In genomic region chr3:15064835-15065549, GRCh38 we compare ENCODE assay signal across 1 cellular context.
A peak's percentile ranks its signal among the peaks of the same experiment; 100 is the strongest.
TF ChIP-seq lines count a peak whose summit lies in the region.

Gene MRPS25, minus strand, starts transcription at chr3:15065315. Its CDS starts 121 bp downstream, at chr3:15065194.

TF ChIP-seq in HepG2, 621 proteins besides CTCF, POLR2A, EP300 and RAD21 (continued from another document and continues in another):
- TF ChIP-seq ZNF639 (CRISPR knock-in tag; conservative IDR thresholded peaks at IDR 0.05) (peak; percentile 66), CBX1 (IDR thresholded peaks at IDR 0.05; ENCODE audit: low read depth) (peak; percentile 37), ZNF83 (CRISPR knock-in tag; IDR thresholded peaks at IDR 0.05; ENCODE audit: borderline replicate concordance) (peak; percentile 71; the same call in 1 of the 2 replicates), SALL1 (CRISPR knock-in tag; IDR thresholded peaks at IDR 0.05) (peak; percentile 92), AFF4 (CRISPR knock-in tag; IDR thresholded peaks at IDR 0.05) (no peak), ZNF552 (CRISPR knock-in tag; IDR thresholded peaks at IDR 0.05; ENCODE audit: borderline replicate concordance) (peak; percentile 77; the same call in 1 of the 2 replicates), ZNF775 (CRISPR knock-in tag; IDR thresholded peaks at IDR 0.05; ENCODE audit: borderline replicate concordance) (peak; percentile 69; the same call in 1 of the 2 replicates), ZNF546 (CRISPR knock-in tag; conservative IDR thresholded peaks at IDR 0.05) (peak; percentile 87; the same call in 1 of the 2 replicates), MAFG (CRISPR knock-in tag; IDR thresholded peaks at IDR 0.05) (no peak), PHF20 (CRISPR knock-in tag; IDR thresholded peaks at IDR 0.05) (peak; percentile 80), PRDM10 (CRISPR knock-in tag; IDR thresholded peaks at IDR 0.05; ENCODE audit: low read depth) (peak; percentile 50; the same call in 1 of the 2 replicates), HNRNPK (IDR thresholded peaks at IDR 0.05; ENCODE audit: low read depth, low read length, poor library complexity, severe bottlenecking) (no peak), ARHGAP35 (CRISPR knock-in tag; IDR thresholded peaks at IDR 0.05; ENCODE audit: borderline replicate concordance) (peak; percentile 85; the same call in 1 of the 2 replicates), SP5 (CRISPR knock-in tag; IDR thresholded peaks at IDR 0.05; ENCODE audit: borderline replicate concordance, low read depth) (peak; percentile 43; the same call in 1 of the 2 replicates), CBFB (CRISPR knock-in tag; IDR thresholded peaks at IDR 0.05) (peak; percentile 86), CHD2 (IDR thresholded peaks at IDR 0.05; ENCODE audit: low read depth, low read length) (peak; percentile 88), NCOA5 (CRISPR knock-in tag; IDR thresholded peaks at IDR 0.05) (no peak), ZNF414 (CRISPR knock-in tag; IDR thresholded peaks at IDR 0.05) (no peak), AGO2 (optimal IDR thresholded peaks at IDR 0.05; ENCODE audit: low read depth, low read length) (peak; percentile 95), ZMAT3 (CRISPR knock-in tag; conservative IDR thresholded peaks at IDR 0.05) (peak; percentile 93), ZC3H13 (CRISPR knock-in tag; IDR thresholded peaks at IDR 0.05) (peak; percentile 82), ZNF607 (CRISPR knock-in tag; IDR thresholded peaks at IDR 0.05; ENCODE audit: borderline replicate concordance) (peak; percentile 53; the same call in 1 of the 2 replicates), ARID5B (CRISPR knock-in tag; IDR thresholded peaks at IDR 0.05) (peak; percentile 57), ZNF281 (CRISPR knock-in tag; IDR thresholded peaks at IDR 0.05; ENCODE audit: borderline replicate concordance) (peak; percentile 20; the same call in 1 of the 2 replicates), ZNF513 (CRISPR knock-in tag; conservative IDR thresholded peaks at IDR 0.05) (0 out of 2 replicates have a peak, but pooled peaks have one; percentile 61), RBM39 (IDR thresholded peaks at IDR 0.05; ENCODE audit: low read depth, low read length, poor library complexity, severe bottlenecking) (peak; percentile 77), NKX3-1 (CRISPR knock-in tag; IDR thresholded peaks at IDR 0.05) (peak; percentile 68; the same call in 1 of the 2 replicates), ZNF704 (CRISPR knock-in tag; IDR thresholded peaks at IDR 0.05; ENCODE audit: borderline replicate concordance) (peak; percentile 94), ZNF547 (CRISPR knock-in tag; IDR thresholded peaks at IDR 0.05) (peak; percentile 80), PATZ1 (CRISPR knock-in tag; IDR thresholded peaks at IDR 0.05) (peak; percentile 54; the same call in 1 of the 2 replicates)
